In the genomic region with DNA sequence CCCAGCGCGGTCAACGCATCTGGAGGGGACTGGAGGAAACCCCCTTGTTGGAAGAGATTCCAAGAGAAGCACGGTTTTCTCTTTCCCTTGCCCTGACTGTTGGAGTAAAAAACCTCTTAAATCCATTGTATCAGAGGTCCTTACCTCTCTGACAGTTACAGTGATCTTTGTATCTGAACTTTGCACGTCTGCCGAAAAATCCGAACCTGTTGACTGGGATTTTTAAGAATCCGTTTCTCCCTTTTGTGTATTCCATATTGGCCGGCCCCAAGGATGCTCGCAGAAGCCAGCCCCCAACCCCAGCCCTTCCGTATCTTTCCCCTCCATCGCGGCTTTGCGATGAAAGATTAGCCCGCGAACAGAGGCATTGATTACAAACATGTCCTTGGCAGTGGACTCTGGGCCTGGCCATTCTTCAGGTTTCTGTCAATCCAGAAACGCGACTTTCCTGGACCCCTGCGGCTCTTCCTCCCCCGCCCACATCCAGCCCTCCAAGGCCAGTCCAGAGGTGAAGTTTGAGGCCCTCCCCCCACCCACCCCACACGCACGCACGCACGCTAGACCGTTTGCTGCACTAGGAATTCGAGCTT, we compare ENCODE assay signal across 1 cellular context.
TF ChIP-seq lines count a peak whose summit lies in the region.

No MANE protein-coding gene starts in this region.

TF ChIP-seq in WTC11, 78 proteins besides CTCF, POLR2A, EP300 and RAD21 (continued from another document):
- TF ChIP-seq, protein P1, sequence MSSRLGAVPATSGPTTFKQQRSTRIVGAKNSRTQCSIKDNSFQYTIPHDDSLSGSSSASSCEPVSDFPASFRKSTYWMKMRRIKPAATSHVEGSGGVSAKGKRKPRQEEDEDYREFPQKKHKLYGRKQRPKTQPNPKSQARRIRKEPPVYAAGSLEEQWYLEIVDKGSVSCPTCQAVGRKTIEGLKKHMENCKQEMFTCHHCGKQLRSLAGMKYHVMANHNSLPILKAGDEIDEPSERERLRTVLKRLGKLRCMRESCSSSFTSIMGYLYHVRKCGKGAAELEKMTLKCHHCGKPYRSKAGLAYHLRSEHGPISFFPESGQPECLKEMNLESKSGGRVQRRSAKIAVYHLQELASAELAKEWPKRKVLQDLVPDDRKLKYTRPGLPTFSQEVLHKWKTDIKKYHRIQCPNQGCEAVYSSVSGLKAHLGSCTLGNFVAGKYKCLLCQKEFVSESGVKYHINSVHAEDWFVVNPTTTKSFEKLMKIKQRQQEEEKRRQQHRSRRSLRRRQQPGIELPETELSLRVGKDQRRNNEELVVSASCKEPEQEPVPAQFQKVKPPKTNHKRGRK (CRISPR knock-in tag; IDR thresholded peaks at IDR 0.05; ENCODE audit: borderline replicate concordance), result no peak
